20 cellular contexts compared by ENCODE assay signal in the genomic region with DNA sequence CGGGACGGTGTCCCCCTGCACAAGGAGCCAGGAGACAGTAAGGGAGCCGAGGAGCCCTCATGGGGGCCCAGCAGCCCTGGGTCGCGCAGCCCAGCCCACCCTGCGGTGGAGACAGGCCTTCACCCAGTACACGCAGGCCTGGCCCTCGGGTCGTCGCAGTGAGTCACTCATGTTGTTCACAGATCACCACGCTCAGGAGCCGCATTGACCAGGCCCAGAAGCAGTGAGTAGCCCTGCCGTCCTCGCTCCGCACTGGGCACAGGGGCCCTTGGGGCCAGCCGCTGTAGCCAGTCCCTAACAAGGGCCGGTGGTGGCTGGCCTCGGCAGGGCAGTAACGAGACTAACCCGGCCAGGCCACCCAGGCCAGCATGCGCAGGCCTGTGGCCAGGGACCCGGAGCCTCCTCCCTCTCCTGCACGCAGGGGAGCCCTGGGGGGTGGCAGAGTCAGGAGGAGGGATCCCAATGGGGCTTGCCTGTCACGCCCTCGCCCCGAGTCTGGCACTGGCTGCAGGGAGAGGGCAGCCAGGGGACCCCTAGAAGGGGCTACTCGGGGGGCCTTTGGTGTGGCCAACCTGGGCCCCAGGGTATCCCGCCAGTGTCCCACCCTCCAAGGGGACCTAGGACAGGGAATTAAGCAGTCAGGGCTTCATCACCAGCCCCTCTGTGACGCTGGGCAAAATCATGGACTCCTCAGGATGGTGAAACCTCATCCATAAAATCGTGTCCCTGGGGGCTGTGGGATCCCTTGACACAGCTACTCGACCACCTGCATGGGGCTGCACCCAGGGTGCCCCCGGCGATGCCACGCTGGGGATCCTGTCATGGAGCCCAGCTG. TPM values are rescaled to one million over a fixed set of nuclear protein-coding genes. Genes with fewer than 3 reads are reported as not detected.
DNase-seq lines count a peak whose midpoint lies in the region; ATAC-seq lines count a peak whose summit lies in the region.
"Had no signal": no experiment of that assay in that cellular context is flagged by ENCODE, and none has a peak within 500 bp of the region (broad histone marks: within the 10 kb centered on the region; RNA-seq: fewer than 3 reads in every experiment).

No MANE protein-coding gene starts in this region.

- DNase-seq in AG20443 (ENCODE audit: low spot score) (peak; percentile 6), D341Med (ENCODE audit: low spot score) (peak; percentile 30), Right ventricle myocardium superior (peak; percentile 38), DMS114 treated with DMSO at 0.1 percent for 48 hours (lab: John Stamatoyannopoulos, UW; ENCODE audit: unreplicated experiment) (no peak), HT-29 (ENCODE audit: low spot score) (no peak)
- DNase-seq in naive thymus-derived CD4-positive, alpha-beta T cell = peak in 2 of 9 donors; percentile 7 to 19
- no peak for DNase-seq in activated CD8-positive, alpha-beta T cell treated with anti-CD3 and anti-CD28 coated beads, Interleukin-2, amount 10 ng/mL, durations not matched to agents 7 days and 5 days
- DNase-seq: activated effector memory CD4-positive, alpha-beta T cell treated with Interleukin-2 at 50 U/mL for 16 hours; cortex of kidney; DMS79 treated with DMSO at 0.1 percent for 48 hours; KBM-7; NCI-H1048; NCI-H2107; SW 1271 had no signal

- peaks cover 0 to 6% (median 0%) of the 10 kb centered on the region in 5 donors for H3K36me3 Mint-ChIP-seq in naive thymus-derived CD4-positive, alpha-beta T cell
- no peaks in the 10 kb centered on the region for H3K36me3 Mint-ChIP-seq in activated CD8-positive, alpha-beta T cell treated with anti-CD3 and anti-CD28 coated beads, Interleukin-2, amount 10 ng/mL, durations not matched to agents 7 days and 5 days (ENCODE audit: low read depth)

- peaks cover 0 to 4% (median 0%) of the 10 kb centered on the region in 11 donors for H3K9me3 Mint-ChIP-seq in naive thymus-derived CD4-positive, alpha-beta T cell
- no peaks in the 10 kb centered on the region for H3K9me3 Mint-ChIP-seq in activated CD8-positive, alpha-beta T cell treated with anti-CD3 and anti-CD28 coated beads, Interleukin-2, amount 10 ng/mL, durations not matched to agents 7 days and 5 days (ENCODE audit: insufficient read depth)

- H3K4me1 Mint-ChIP-seq in naive thymus-derived CD4-positive, alpha-beta T cell = peaks cover 0 to 16% (median 8%) of the 10 kb centered on the region in 7 donors
- peaks cover 7% of the 10 kb centered on the region for H3K4me1 Mint-ChIP-seq in activated CD8-positive, alpha-beta T cell treated with anti-CD3 and anti-CD28 coated beads, Interleukin-2, amount 10 ng/mL, durations not matched to agents 7 days and 5 days (ENCODE audit: low read depth)

- no peak overlapping the region for H3K4me3 ChIP-seq in naive thymus-derived CD4-positive, alpha-beta T cell (ENCODE audit: low read length)
- H3K4me3 ChIP-seq: tibial nerve had no signal

- no peaks in the 10 kb centered on the region for H3K9me3 ChIP-seq in naive thymus-derived CD4-positive, alpha-beta T cell (ENCODE audit: control insufficient read depth in 2 of 3, low read length in 3 of 3)
- H3K9me3 ChIP-seq: neutrophil, tibial nerve had no signal

- POLR2A ChIA-PET in naive thymus-derived CD4-positive, alpha-beta T cell (lab: Charles Lee) = no interaction called here
- POLR2A ChIA-PET in activated CD8-positive, alpha-beta T cell treated with anti-CD3 and anti-CD28 coated beads, Interleukin-2, amount 10 ng/mL, durations not matched to agents 7 days and 5 days (lab: Charles Lee) = no interaction called here

- H3K27me3 Mint-ChIP-seq in naive thymus-derived CD4-positive, alpha-beta T cell = peaks cover 0 to 7% (median 0%) of the 10 kb centered on the region in 5 donors
- H3K27me3 Mint-ChIP-seq in activated CD8-positive, alpha-beta T cell treated with anti-CD3 and anti-CD28 coated beads, Interleukin-2, amount 10 ng/mL, durations not matched to agents 7 days and 5 days (ENCODE audit: low read depth) = peaks cover 2% of the 10 kb centered on the region

- H3K4me3 Mint-ChIP-seq in naive thymus-derived CD4-positive, alpha-beta T cell = no peak overlapping the region
- H3K4me3 Mint-ChIP-seq in activated CD8-positive, alpha-beta T cell treated with anti-CD3 and anti-CD28 coated beads, Interleukin-2, amount 10 ng/mL, durations not matched to agents 7 days and 5 days = no peak overlapping the region

- H3K36me3 ChIP-seq in naive thymus-derived CD4-positive, alpha-beta T cell (ENCODE audit: control insufficient read depth in 2 of 3, insufficient read depth in 3 of 3, low read length in 3 of 3) = no peaks in the 10 kb centered on the region
- H3K36me3 ChIP-seq: neutrophil, tibial nerve had no signal

- no peak overlapping the region for H3K27ac Mint-ChIP-seq in naive thymus-derived CD4-positive, alpha-beta T cell
- H3K27ac Mint-ChIP-seq in activated CD8-positive, alpha-beta T cell treated with anti-CD3 and anti-CD28 coated beads, Interleukin-2, amount 10 ng/mL, durations not matched to agents 7 days and 5 days = no peak overlapping the region

- no peak overlapping the region for H3K27ac ChIP-seq in naive thymus-derived CD4-positive, alpha-beta T cell (ENCODE audit: low read depth, low read length)
- H3K27ac ChIP-seq: epithelial cell of prostate, neutrophil, tibial nerve had no signal

- no peaks in the 10 kb centered on the region for H3K27me3 ChIP-seq in naive thymus-derived CD4-positive, alpha-beta T cell (ENCODE audit: control insufficient read depth in 2 of 2, insufficient read depth in 2 of 2, low read length in 2 of 2)
- H3K27me3 ChIP-seq: tibial nerve had no signal

- CTCF ChIA-PET in naive thymus-derived CD4-positive, alpha-beta T cell (lab: Charles Lee) = no interaction called here
- CTCF ChIA-PET in activated CD8-positive, alpha-beta T cell treated with anti-CD3 and anti-CD28 coated beads, Interleukin-2, amount 10 ng/mL, durations not matched to agents 7 days and 5 days (lab: Charles Lee) = interaction anchor here (1.1 kb wide), 1 partner anchor 284 kb away, joined by 4 read pairs; no protein-coding TSS in a partner anchor

- no peaks in the 10 kb centered on the region for H3K4me1 ChIP-seq in naive thymus-derived CD4-positive, alpha-beta T cell (ENCODE audit: control insufficient read depth in 2 of 2, insufficient read depth in 2 of 2, low read length in 2 of 2)

- no peak for ATAC-seq in Right ventricle myocardium superior (ENCODE audit: poor library complexity)
- peak; percentile 12 for ATAC-seq in naive thymus-derived CD4-positive, alpha-beta T cell
- no peak for ATAC-seq in activated CD8-positive, alpha-beta T cell treated with anti-CD3 and anti-CD28 coated beads, Interleukin-2, amount 10 ng/mL, durations not matched to agents 7 days and 5 days
- no peak for ATAC-seq in GM21423 (IDR thresholded peaks at IDR 0.05; ENCODE audit: unreplicated experiment)

- intact Hi-C loops in Right ventricle myocardium superior (cut with DNase I) = loop anchor here (5.0 kb wide), 1 partner anchor 35 kb away; no protein-coding TSS in a partner anchor
- intact Hi-C loops in naive thymus-derived CD4-positive, alpha-beta T cell (cut with micrococcal nuclease) = no loop called here

RNA-seq across cellular contexts. Expression of a gene that starts 10.1 kb away (rescaled TPM):
- total RNA-seq in Right ventricle myocardium superior = 99.3 TPM
- total RNA-seq in naive thymus-derived CD4-positive, alpha-beta T cell = 10 to 100 TPM; 43.8 to 54.8 (median 50.4) TPM
- 10 to 100 TPM; 11.3 to 17.0 TPM for polyA plus RNA-seq in naive thymus-derived CD4-positive, alpha-beta T cell
- 100 to 1,000 TPM; 109 to 110 TPM for total RNA-seq in activated CD8-positive, alpha-beta T cell treated with anti-CD3 and anti-CD28 coated beads, Interleukin-2, amount 10 ng/mL, durations not matched to agents 7 days and 5 days
- total RNA-seq in HT-29 (2014; rRNA removed; shearing (Covaris generic)) = 107 and 109 TPM in 2 replicates

RNA-seq across cellular contexts. Expression of a gene that starts 17.5 kb away (rescaled TPM):
- total RNA-seq in Right ventricle myocardium superior = 35.7 TPM
- 10 to 100 TPM in 4 of 5 experiments, 1 to 10 TPM in 1; 9.8 to 37.1 (median 19.7) TPM for total RNA-seq in naive thymus-derived CD4-positive, alpha-beta T cell
- polyA plus RNA-seq in naive thymus-derived CD4-positive, alpha-beta T cell = under 1 TPM in 1 of 2 donors, not detected in 1; 0.31 TPM
- 1 to 10 TPM; 2.6 to 2.8 TPM for total RNA-seq in activated CD8-positive, alpha-beta T cell treated with anti-CD3 and anti-CD28 coated beads, Interleukin-2, amount 10 ng/mL, durations not matched to agents 7 days and 5 days
- total RNA-seq in HT-29 (2014; rRNA removed; shearing (Covaris generic)) = 0.23 TPM in 1 of 2 replicates, not detected in the other
- total RNA-seq: frontal cortex had no signal
- polyA plus RNA-seq: BJ had no signal

RNA-seq across cellular contexts. Expression of a gene that starts 45.3 kb away (rescaled TPM):
- 5.8 TPM for total RNA-seq in Right ventricle myocardium superior
- total RNA-seq in naive thymus-derived CD4-positive, alpha-beta T cell = under 1 TPM in 2 of 5 experiments, not detected in 3; 0.07 to 0.10 TPM
- under 1 TPM in 1 of 2 donors, not detected in 1; 0.17 TPM for polyA plus RNA-seq in naive thymus-derived CD4-positive, alpha-beta T cell
- under 1 TPM in 1 of 2 experiments, not detected in 1; 0.08 TPM for total RNA-seq in activated CD8-positive, alpha-beta T cell treated with anti-CD3 and anti-CD28 coated beads, Interleukin-2, amount 10 ng/mL, durations not matched to agents 7 days and 5 days
- total RNA-seq in HT-29 (2014; rRNA removed; shearing (Covaris generic)) = not detected in 2 replicates
- total RNA-seq: frontal cortex, tibial nerve had no signal
- polyA plus RNA-seq: BJ had no signal

Comparison
In these comparisons a context has a peak if more than half of its experiments do, and no peak if none do; other contexts are left out.
1. DNase-seq: peak in AG20443 (single experiment), D341Med (single experiment) and Right ventricle myocardium superior (single experiment); none in activated CD8-positive, alpha-beta T cell treated with anti-CD3 and anti-CD28 coated beads, Interleukin-2, amount 10 ng/mL, durations not matched to agents 7 days and 5 days (single experiment), DMS114 treated with DMSO at 0.1 percent for 48 hours (single experiment) and HT-29 (single experiment).